35 cellular contexts compared by ENCODE assay signal in genomic region chr3:50848308-50848707, GRCh38.
"Had no signal": no experiment of that assay in that cellular context is flagged by ENCODE, and none has a peak within 500 bp of the region (broad histone marks: within the 10 kb centered on the region; RNA-seq: fewer than 3 reads in every experiment).

No MANE protein-coding gene starts in this region.

- H3K4me3 ChIP-seq: MG63 had no signal

- H3K36me3 ChIP-seq: MG63 had no signal

- H3K9me3 ChIP-seq: MG63 had no signal

- DNase-seq: Kasumi-1, MG63, MM.1S, MV-4-11, NCI-H1048, NCI-H1092, NCI-H1092 treated with DMSO at 0.1 percent for 48 hours, NCI-H1105, NCI-H1105 treated with DMSO at 0.1 percent for 48 hours, NCI-H1417, NCI-H1417 treated with DMSO at 0.1 percent for 48 hours, NCI-H1436, NCI-H1436 treated with DMSO at 0.1 percent for 48 hours, NCI-H146, NCI-H1694, NCI-H1694 treated with DMSO at 0.1 percent for 48 hours, NCI-H187, NCI-H187 treated with DMSO at 0.1 percent for 48 hours, NCI-H1930, NCI-H2029, NCI-H2029 treated with DMSO at 0.1 percent for 48 hours, NCI-H2081, NCI-H2081 treated with DMSO at 0.1 percent for 48 hours, NCI-H2107, NCI-H2171, NCI-H2171 treated with DMSO at 0.1 percent for 48 hours, NCI-H2227 treated with DMSO at 0.1 percent for 48 hours, NCI-H226, NCI-H345, NCI-H446, NCI-H446 treated with DMSO at 0.1 percent for 48 hours, NCI-H510A, NCI-H510A treated with DMSO at 0.1 percent for 48 hours, NCI-H524, NCI-H524 treated with DMSO at 0.1 percent for 48 hours had no signal

- H3K27me3 ChIP-seq: MG63 had no signal
